Comparison of ENCODE assay signal across 11 cellular contexts in the genomic region with DNA sequence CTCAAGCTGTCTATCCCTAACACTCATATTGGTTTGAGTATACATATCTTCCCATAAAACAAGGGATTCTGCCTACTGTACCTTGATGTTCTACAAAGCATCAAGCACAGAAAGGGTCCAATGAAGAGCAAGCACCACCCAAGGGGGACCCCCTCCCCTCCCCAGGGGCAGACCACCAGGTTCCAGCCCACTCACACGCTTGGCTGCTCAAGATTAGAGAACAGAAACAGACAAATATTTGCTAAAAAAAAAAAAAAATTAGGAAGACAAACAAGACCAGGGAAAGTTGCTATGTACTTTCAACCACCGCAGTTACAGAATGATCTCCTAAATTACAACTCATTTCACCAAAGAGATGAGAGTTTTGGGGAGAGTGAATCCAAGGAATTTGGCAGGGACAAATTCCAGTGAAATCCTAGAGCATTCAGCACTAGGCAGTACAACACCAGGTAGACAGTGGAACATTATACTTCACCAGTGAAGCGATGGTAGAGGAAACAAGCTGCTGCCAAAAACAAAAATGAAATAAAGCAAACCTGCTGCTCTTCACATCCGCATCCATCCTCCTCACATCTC. TPM values are rescaled to one million over a fixed set of nuclear protein-coding genes. Genes with fewer than 3 reads are reported as not detected.
DNase-seq lines count a peak whose midpoint lies in the region; ATAC-seq lines count a peak whose summit lies in the region.
"Had no signal": no experiment of that assay in that cellular context is flagged by ENCODE, and none has a peak within 500 bp of the region (broad histone marks: within the 10 kb centered on the region; RNA-seq: fewer than 3 reads in every experiment).

No MANE protein-coding gene starts in this region.

- no peaks in the 10 kb centered on the region for H3K36me3 Mint-ChIP-seq in CD8-positive, alpha-beta memory T cell
- H3K36me3 Mint-ChIP-seq in immature natural killer cell, result no peaks in the 10 kb centered on the region

- no peak for DNase-seq in CD8-positive, alpha-beta memory T cell
- no peak for DNase-seq in immature natural killer cell
- no peak for DNase-seq in foreskin melanocyte
- DNase-seq in DMS 273 (lab: John Stamatoyannopoulos, UW; ENCODE audit: unreplicated experiment), result no peak
- DNase-seq in pons (ENCODE audit: low spot score), result no peak
- DNase-seq: dorsolateral prefrontal cortex, NCI-H345 had no signal

- no peaks in the 10 kb centered on the region for H3K27me3 ChIP-seq in CD8-positive, alpha-beta memory T cell (ENCODE audit: insufficient read depth, low read length, poor library complexity, severe bottlenecking)
- H3K27me3 ChIP-seq: dorsolateral prefrontal cortex, vagina had no signal

- ATAC-seq in GM18909 (IDR thresholded peaks at IDR 0.05; ENCODE audit: poor library complexity, unreplicated experiment) (peak; percentile 24), HG03159 (IDR thresholded peaks at IDR 0.05; ENCODE audit: unreplicated experiment) (peak; percentile 17), HG03521 (IDR thresholded peaks at IDR 0.05; ENCODE audit: unreplicated experiment) (no peak)

- peak overlapping the region in 7 of 8 donors; percentile 4 to 72 (median 46) for H3K27ac Mint-ChIP-seq in CD8-positive, alpha-beta memory T cell
- peak overlapping the region; percentile 35 to 74 (median 67) for H3K27ac Mint-ChIP-seq in immature natural killer cell

- H3K36me3 ChIP-seq in CD8-positive, alpha-beta memory T cell (ENCODE audit: insufficient read depth, low read length), result no peaks in the 10 kb centered on the region
- H3K36me3 ChIP-seq: vagina had no signal

- no peak overlapping the region for H3K27ac ChIP-seq in CD8-positive, alpha-beta memory T cell (ENCODE audit: low read depth, low read length)
- H3K27ac ChIP-seq: dorsolateral prefrontal cortex, vagina had no signal

- POLR2A ChIA-PET in CD8-positive, alpha-beta memory T cell (lab: Charles Lee), result no interaction called here

- CTCF ChIA-PET in CD8-positive, alpha-beta memory T cell (lab: Charles Lee), result interaction anchor here (1.2 kb wide), 1 partner anchor 13 kb away, joined by 3 read pairs; no protein-coding TSS in a partner anchor

- peak overlapping the region in 2 of 7 donors; percentile 18 to 40 for H3K4me3 Mint-ChIP-seq in CD8-positive, alpha-beta memory T cell
- H3K4me3 Mint-ChIP-seq in immature natural killer cell, result peak overlapping the region in 4 of 5 donors; percentile 3 to 70 (median 52)

- H3K4me3 ChIP-seq in CD8-positive, alpha-beta memory T cell (ENCODE audit: low read length), result no peak overlapping the region
- H3K4me3 ChIP-seq: dorsolateral prefrontal cortex, vagina had no signal

- peaks cover 37 to 60% (median 42%) of the 10 kb centered on the region in 3 donors for H3K4me1 Mint-ChIP-seq in CD8-positive, alpha-beta memory T cell
- H3K4me1 Mint-ChIP-seq in immature natural killer cell, result peaks cover 81 to 94% of the 10 kb centered on the region in 2 donors

- no peaks in the 10 kb centered on the region for H3K9me3 Mint-ChIP-seq in CD8-positive, alpha-beta memory T cell
- H3K9me3 Mint-ChIP-seq in immature natural killer cell, result no peaks in the 10 kb centered on the region

- H3K27me3 Mint-ChIP-seq in CD8-positive, alpha-beta memory T cell, result peaks cover 0 to 2% of the 10 kb centered on the region in 2 donors
- H3K27me3 Mint-ChIP-seq in immature natural killer cell (ENCODE audit: low read depth in 3 of 3), result no peaks in the 10 kb centered on the region

- no peaks in the 10 kb centered on the region for H3K4me1 ChIP-seq in CD8-positive, alpha-beta memory T cell (ENCODE audit: insufficient read depth, low read length)

- no peaks in the 10 kb centered on the region for H3K9me3 ChIP-seq in CD8-positive, alpha-beta memory T cell (ENCODE audit: low read length)
- H3K9me3 ChIP-seq: vagina had no signal

RNA-seq across cellular contexts. Expression of gene SMCO4, which starts 17.0 kb away (rescaled TPM):
- 10 to 100 TPM in 1 of 2 experiments, 1 to 10 TPM in 1; 8.2 to 10.8 TPM for total RNA-seq in CD8-positive, alpha-beta memory T cell
- 9.0 TPM for polyA plus RNA-seq in CD8-positive, alpha-beta memory T cell
- polyA plus RNA-seq in immature natural killer cell, result 10 to 100 TPM; 10.2 to 11.1 (median 10.3) TPM
